17 cellular contexts compared by ENCODE assay signal in genomic region chr9:37942616-37943328, GRCh38. TPM values are rescaled to one million over a fixed set of nuclear protein-coding genes. Genes with fewer than 3 reads are reported as not detected.
DNase-seq lines count a peak whose midpoint lies in the region; ATAC-seq, FAIRE-seq and TF ChIP-seq lines count a peak whose summit lies in the region.
"Had no signal": no experiment of that assay in that cellular context is flagged by ENCODE, and none has a peak within 500 bp of the region (broad histone marks: within the 10 kb centered on the region; RNA-seq: fewer than 3 reads in every experiment).

No MANE protein-coding gene starts in this region.

- H3K27me3 Mint-ChIP-seq in progenitor cell of endocrine pancreas = no peaks in the 10 kb centered on the region
- H3K27me3 Mint-ChIP-seq: T-cell had no signal

- no peak for FAIRE-seq in GM12892 (lab: Jason Lieb, UNC)
- FAIRE-seq: colon had no signal

- peaks cover 8% of the 10 kb centered on the region for H3K36me3 Mint-ChIP-seq in progenitor cell of endocrine pancreas (ENCODE audit: insufficient read depth)
- H3K36me3 Mint-ChIP-seq: T-cell had no signal

- H3K4me1 ChIP-seq in SJSA1 (replicated peaks) = peaks cover 78% of the 10 kb centered on the region
- H3K4me1 ChIP-seq in foreskin keratinocyte = peaks cover 33% of the 10 kb centered on the region
- H3K4me1 ChIP-seq: parathyroid adenoma had no signal

- H3K27ac ChIP-seq in SJSA1 (peak overlapping the region; percentile 26; the same call in 1 of the 2 replicates), foreskin keratinocyte (no peak overlapping the region)
- H3K27ac ChIP-seq: parathyroid adenoma had no signal

- H3K4me1 Mint-ChIP-seq in progenitor cell of endocrine pancreas (ENCODE audit: low read depth) = peaks cover 20% of the 10 kb centered on the region
- H3K4me1 Mint-ChIP-seq: T-cell had no signal

- H3K27me3 ChIP-seq in SJSA1 (replicated peaks) (no peaks in the 10 kb centered on the region), foreskin keratinocyte (no peaks in the 10 kb centered on the region)
- H3K27me3 ChIP-seq: BE2C, vagina had no signal

- H3K4me3 Mint-ChIP-seq in progenitor cell of endocrine pancreas (ENCODE audit: low read depth) = no peak overlapping the region
- H3K4me3 Mint-ChIP-seq: T-cell had no signal

- peak overlapping the region; percentile 43 for H3K27ac Mint-ChIP-seq in progenitor cell of endocrine pancreas
- H3K27ac Mint-ChIP-seq: T-cell had no signal

- TF ChIP-seq CTCF in foreskin keratinocyte (conservative IDR thresholded peaks at IDR 0.05) = no peak
- no peak for TF ChIP-seq CTCF in progenitor cell of endocrine pancreas (IDR thresholded peaks at IDR 0.05; ENCODE audit: unreplicated experiment)

- TF ChIP-seq POLR2A in GM12892 (IDR thresholded peaks at IDR 0.05; ENCODE audit: low read depth, low read length) = no peak

- DNase-seq in ELR (ENCODE audit: low read depth) = peak; percentile 37
- no peak for DNase-seq in SJSA1 (ENCODE audit: low read depth in 1 of 2, low spot score in 2 of 2)
- DNase-seq in foreskin keratinocyte = peak in 1 of 2 donors; percentile 59
- no peak for DNase-seq in progenitor cell of endocrine pancreas (ENCODE audit: low spot score, unreplicated experiment)
- no peak for DNase-seq in AML-193 (lab: John Stamatoyannopoulos, UW)
- no peak for DNase-seq in Ammon's horn (ENCODE audit: low spot score)
- DNase-seq in NCI-H2107 (lab: John Stamatoyannopoulos, UW) = no peak
- DNase-seq in GM12892 (ENCODE audit: insufficient read length) = no peak
- DNase-seq: BE2C; NCI-H1417; NCI-H345; stimulated activated CD4-positive, alpha-beta T cell treated with anti-CD3 and anti-CD28 coated beads, Interleukin-12 subunit alpha, Interleukin-12 subunit beta, amount 100 ng/mL, for 4 hours; stimulated activated naive CD4-positive, alpha-beta T cell treated with Interleukin-2 at 50 U/mL for 16 hours; T-cell had no signal

- H3K4me3 ChIP-seq in SJSA1 = no peak overlapping the region
- H3K4me3 ChIP-seq: vagina had no signal

- no peaks in the 10 kb centered on the region for H3K9me3 ChIP-seq in SJSA1 (replicated peaks)
- H3K9me3 ChIP-seq: BE2C, vagina had no signal

- ATAC-seq in foreskin keratinocyte = peak; percentile 53
- ATAC-seq: T-cell had no signal

- H3K9me3 Mint-ChIP-seq in progenitor cell of endocrine pancreas (ENCODE audit: low read depth) = no peaks in the 10 kb centered on the region
- H3K9me3 Mint-ChIP-seq: T-cell had no signal

- peaks cover 59% of the 10 kb centered on the region for H3K36me3 ChIP-seq in SJSA1
- H3K36me3 ChIP-seq: vagina had no signal

RNA-seq across cellular contexts. Expression of gene SLC25A51, which starts 38.8 kb away (rescaled TPM):
- total RNA-seq in SJSA1 (2014; rRNA removed; shearing (Covaris generic)) = 10.0 and 18.8 TPM in 2 replicates
- total RNA-seq in foreskin keratinocyte = 31.1 and 31.8 TPM in 2 replicates
- polyA plus RNA-seq in foreskin keratinocyte = 7.8 and 9.1 TPM in 2 replicates
- total RNA-seq in progenitor cell of endocrine pancreas = 29.1 and 32.5 TPM in 2 replicates
- polyA plus RNA-seq in GM12892 (2012; ENCODE audit: missing spikeins) = 10.7 TPM
